Comparison of ENCODE assay signal across 24 cellular contexts in genomic region chr12:107464644-107465043, GRCh38.
DNase-seq lines count a peak whose midpoint lies in the region; ATAC-seq, FAIRE-seq and TF ChIP-seq lines count a peak whose summit lies in the region.
"Had no signal": no experiment of that assay in that cellular context is flagged by ENCODE, and none has a peak within 500 bp of the region (broad histone marks: within the 10 kb centered on the region; RNA-seq: fewer than 3 reads in every experiment).

No MANE protein-coding gene starts in this region.

- H2AFZ ChIP-seq in HepG2 (ENCODE audit: low read length) = no peak overlapping the region

- CTCF ChIA-PET in HepG2 (lab: Yijun Ruan, JAX; ENCODE audit: low intra/inter-chr PET ratio, low total read pairs) = no interaction called here
- CTCF ChIA-PET in activated CD4-positive, alpha-beta T cell treated with anti-CD3 and anti-CD28 coated beads, Interleukin-2, amount 10 ng/mL, durations not matched to agents 7 days and 5 days (lab: Charles Lee) = no interaction called here

- no peaks in the 10 kb centered on the region for H3K36me3 Mint-ChIP-seq in stimulated activated memory B cell treated with anti-CD40 and anti-IgM and Interleukin-4, amounts not matched to agents 10 μg/mL and 1 μg/mL and 100 μg/mL, for 72 hours
- H3K36me3 Mint-ChIP-seq in activated CD4-positive, alpha-beta T cell treated with anti-CD3 and anti-CD28 coated beads, Interleukin-2, amount 10 ng/mL, durations not matched to agents 7 days and 5 days (ENCODE audit: low read depth) = no peaks in the 10 kb centered on the region
- H3K36me3 Mint-ChIP-seq: CD8-positive, alpha-beta T cell had no signal

- H3K27me3 Mint-ChIP-seq in stimulated activated memory B cell treated with anti-CD40 and anti-IgM and Interleukin-4, amounts not matched to agents 10 μg/mL and 1 μg/mL and 100 μg/mL, for 72 hours = no peaks in the 10 kb centered on the region
- no peaks in the 10 kb centered on the region for H3K27me3 Mint-ChIP-seq in activated CD4-positive, alpha-beta T cell treated with anti-CD3 and anti-CD28 coated beads, Interleukin-2, amount 10 ng/mL, durations not matched to agents 7 days and 5 days
- H3K27me3 Mint-ChIP-seq: B cell; CD4-positive, alpha-beta T cell had no signal

- WGBS in HepG2 (ENCODE audit: low lambda C conversion rate) = no CpG with 5 or more reads among the region's 1 CpG

- H3K79me2 ChIP-seq in HepG2 (ENCODE audit: insufficient read depth, low read length) = no peaks in the 10 kb centered on the region

- H3K4me2 ChIP-seq in HepG2 (ENCODE audit: low read depth, low read length) = no peak overlapping the region
- H3K4me2 ChIP-seq: A549; BLaER1 treated with 17β-estradiol and CSF1 and Interleukin-3, amounts not matched to agents 10 nM and 100 nM had no signal

- no peak for TF ChIP-seq POLR2A in HepG2 (IDR thresholded peaks at IDR 0.05; ENCODE audit: insufficient read depth in 1 of 2, low read depth in 2 of 2, low read length in 2 of 2)

- POLR2A ChIA-PET in HepG2 (lab: Yijun Ruan, JAX) = no interaction called here
- POLR2A ChIA-PET in activated CD4-positive, alpha-beta T cell treated with anti-CD3 and anti-CD28 coated beads, Interleukin-2, amount 10 ng/mL, durations not matched to agents 7 days and 5 days (lab: Charles Lee) = no interaction called here

- H3K27me3 ChIP-seq in bronchial epithelial cell (ENCODE audit: control insufficient read depth, insufficient read depth, low read length) = no peaks in the 10 kb centered on the region
- H3K27me3 ChIP-seq in HepG2 (ENCODE audit: control insufficient read depth in 1 of 2, insufficient read depth in 2 of 2, low read length in 2 of 2) = no peaks in the 10 kb centered on the region
- H3K27me3 ChIP-seq: BLaER1 treated with 17β-estradiol and CSF1 and Interleukin-3, amounts not matched to agents 10 nM and 100 nM had no signal

- peak; percentile 4 for ATAC-seq in HG02973 (IDR thresholded peaks at IDR 0.05; ENCODE audit: unreplicated experiment)
- ATAC-seq in HepG2 = no peak
- ATAC-seq in stimulated activated memory B cell treated with anti-CD40 and anti-IgM and Interleukin-4, amounts not matched to agents 10 μg/mL and 1 μg/mL and 100 μg/mL, for 72 hours = peak; percentile 24
- ATAC-seq in HG03469 (IDR thresholded peaks at IDR 0.05; ENCODE audit: unreplicated experiment) = no peak
- ATAC-seq in activated CD4-positive, CD25-positive, alpha-beta regulatory T cell treated with anti-CD3 and anti-CD28 coated beads, Interleukin-2, amount 50 U/mL, for 24 hours = no peak
- ATAC-seq: A549; CD8-positive, alpha-beta T cell had no signal

- 0 out of 2 replicates have a peak, but pooled peaks cover 5% of the 10 kb centered on the region for H4K20me1 ChIP-seq in HepG2 (ENCODE audit: insufficient read depth, low read length)

- no peaks in the 10 kb centered on the region for H3K9me3 ChIP-seq in HepG2 (ENCODE audit: low read length)
- H3K9me3 ChIP-seq: A549; BLaER1 treated with 17β-estradiol and CSF1 and Interleukin-3, amounts not matched to agents 10 nM and 100 nM; Caco-2 had no signal

- intact Hi-C loops in HepG2 (cut with micrococcal nuclease; ENCODE audit: unreplicated experiment) = no loop called here

- no peaks in the 10 kb centered on the region for H3K4me1 Mint-ChIP-seq in stimulated activated memory B cell treated with anti-CD40 and anti-IgM and Interleukin-4, amounts not matched to agents 10 μg/mL and 1 μg/mL and 100 μg/mL, for 72 hours
- H3K4me1 Mint-ChIP-seq in activated CD4-positive, alpha-beta T cell treated with anti-CD3 and anti-CD28 coated beads, Interleukin-2, amount 10 ng/mL, durations not matched to agents 7 days and 5 days = peaks cover 4% of the 10 kb centered on the region
- H3K4me1 Mint-ChIP-seq: B cell had no signal

- H3K27ac Mint-ChIP-seq in stimulated activated memory B cell treated with anti-CD40 and anti-IgM and Interleukin-4, amounts not matched to agents 10 μg/mL and 1 μg/mL and 100 μg/mL, for 72 hours = no peak overlapping the region
- no peak overlapping the region for H3K27ac Mint-ChIP-seq in activated CD4-positive, alpha-beta T cell treated with anti-CD3 and anti-CD28 coated beads, Interleukin-2, amount 10 ng/mL, durations not matched to agents 7 days and 5 days
- H3K27ac Mint-ChIP-seq: B cell; CD4-positive, alpha-beta T cell; CD8-positive, alpha-beta T cell had no signal

- in situ Hi-C loops in HepG2 (cut with HindIII; ENCODE audit: extremely low pct_ligation_motif_present, low pct_unique_long_range_greater_than_20kb) = no loop called here

- H3K4me3 ChIP-seq in bronchial epithelial cell (ENCODE audit: low read depth, low read length) = no peak overlapping the region
- H3K4me3 ChIP-seq in HepG2 (replicated peaks in 1 of 3; ENCODE audit: insufficient read depth in 1 of 3, low read depth in 2 of 3, low read length in 3 of 3) = no peak overlapping the region
- H3K4me3 ChIP-seq: A549; BLaER1 treated with 17β-estradiol and CSF1 and Interleukin-3, amounts not matched to agents 10 nM and 100 nM had no signal

- TF ChIP-seq CTCF in bronchial epithelial cell (IDR thresholded peaks at IDR 0.05; ENCODE audit: insufficient read depth, low read length, severe bottlenecking) (no peak), HepG2 (CRISPR knock-in tag; IDR thresholded peaks at IDR 0.05) (no peak)

- BruUV-seq in HepG2 (replicated peaks; lab: Mats Ljungman, UMichigan) = no TSS peak

- DNase-seq in bronchial epithelial cell (ENCODE audit: low read depth) (no peak), HepG2 (ENCODE audit: low spot score) (no peak)
- no peak for DNase-seq in activated CD4-positive, alpha-beta T cell treated with anti-CD3 and anti-CD28 coated beads, Interleukin-2, amount 10 ng/mL, durations not matched to agents 7 days and 5 days
- no peak for DNase-seq in activated naive CD4-positive, alpha-beta T cell treated with Interleukin-2 at 50 U/mL for 16 hours
- DNase-seq: AML-193; Caco-2; Calu3; CD4-positive, alpha-beta T cell; CD8-positive, alpha-beta T cell; DMS79 treated with DMSO at 0.1 percent for 48 hours; GF-D8 had no signal

- H3K27ac ChIP-seq in HepG2 (ENCODE audit: extremely low read length, insufficient read depth, low read length) = no peak overlapping the region
- H3K27ac ChIP-seq: 22Rv1; A549; BLaER1 treated with 17β-estradiol and CSF1 and Interleukin-3, amounts not matched to agents 10 nM and 100 nM; C4-2B had no signal

- no peak for TF ChIP-seq RAD21 in HepG2 (CRISPR knock-in tag; IDR thresholded peaks at IDR 0.05)

- TF ChIP-seq EP300 in HepG2 (IDR thresholded peaks at IDR 0.05; ENCODE audit: low read depth in 2 of 2, low read length in 2 of 2) = no peak
- no peak for TF ChIP-seq EP300 in HepG2 (CRISPR knock-in tag; IDR thresholded peaks at IDR 0.05; ENCODE audit: borderline replicate concordance)

- H3K4me1 ChIP-seq in HepG2 (ENCODE audit: insufficient read depth, low read length) = peaks cover 15% of the 10 kb centered on the region
- H3K4me1 ChIP-seq: Caco-2 had no signal

- no peak overlapping the region for H3K4me3 Mint-ChIP-seq in stimulated activated memory B cell treated with anti-CD40 and anti-IgM and Interleukin-4, amounts not matched to agents 10 μg/mL and 1 μg/mL and 100 μg/mL, for 72 hours
- H3K4me3 Mint-ChIP-seq in activated CD4-positive, alpha-beta T cell treated with anti-CD3 and anti-CD28 coated beads, Interleukin-2, amount 10 ng/mL, durations not matched to agents 7 days and 5 days = no peak overlapping the region
- H3K4me3 Mint-ChIP-seq: B cell; CD4-positive, alpha-beta T cell; CD8-positive, alpha-beta T cell had no signal

- no peaks in the 10 kb centered on the region for H3K36me3 ChIP-seq in bronchial epithelial cell (ENCODE audit: control insufficient read depth, insufficient read depth, low read length)
- H3K36me3 ChIP-seq in HepG2 (replicated peaks in 1 of 2; ENCODE audit: control insufficient read depth in 1 of 2, insufficient read depth in 2 of 2, low read length in 2 of 2) = no peaks in the 10 kb centered on the region
- H3K36me3 ChIP-seq: BLaER1 treated with 17β-estradiol and CSF1 and Interleukin-3, amounts not matched to agents 10 nM and 100 nM had no signal

- FAIRE-seq in bronchial epithelial cell (lab: Jason Lieb, UNC) (peak; percentile 7), HepG2 (lab: Jason Lieb, UNC) (no peak)
- FAIRE-seq: A549, D721Med, G401.6, GM12891, GM19239 had no signal

- peaks cover 3% of the 10 kb centered on the region for H3K9me3 Mint-ChIP-seq in stimulated activated memory B cell treated with anti-CD40 and anti-IgM and Interleukin-4, amounts not matched to agents 10 μg/mL and 1 μg/mL and 100 μg/mL, for 72 hours
- no peaks in the 10 kb centered on the region for H3K9me3 Mint-ChIP-seq in activated CD4-positive, alpha-beta T cell treated with anti-CD3 and anti-CD28 coated beads, Interleukin-2, amount 10 ng/mL, durations not matched to agents 7 days and 5 days
- H3K9me3 Mint-ChIP-seq: CD4-positive, alpha-beta T cell; CD8-positive, alpha-beta T cell had no signal

- H3K9ac ChIP-seq in HepG2 (ENCODE audit: insufficient read depth, low read depth, low read length) = no peak overlapping the region
- H3K9ac ChIP-seq: BLaER1 treated with 17β-estradiol and CSF1 and Interleukin-3, amounts not matched to agents 10 nM and 100 nM had no signal

TF ChIP-seq in HepG2, 621 proteins besides CTCF, POLR2A, EP300 and RAD21:
- TF ChIP-seq CEBPB (IDR thresholded peaks at IDR 0.05; ENCODE audit: borderline replicate concordance, low read depth, low read length) (peak; percentile 37; the same call in 1 of the 2 replicates), JUN (CRISPR knock-in tag; IDR thresholded peaks at IDR 0.05) (no peak)

Comparison
In these comparisons a context has a peak if more than half of its experiments do, and no peak if none do; other contexts are left out.
1. ATAC-seq: peak in HG02973 (single experiment) and stimulated activated memory B cell treated with anti-CD40 and anti-IgM and Interleukin-4, amounts not matched to agents 10 μg/mL and 1 μg/mL and 100 μg/mL, for 72 hours (single experiment); none in HepG2 (single experiment), HG03469 (single experiment) and activated CD4-positive, CD25-positive, alpha-beta regulatory T cell treated with anti-CD3 and anti-CD28 coated beads, Interleukin-2, amount 50 U/mL, for 24 hours (0 of 2).